Comparison of ENCODE assay signal across 9 cellular contexts in genomic region chr2:10162586-10163497, GRCh38. TPM values are rescaled to one million over a fixed set of nuclear protein-coding genes. Genes with fewer than 3 reads are reported as not detected.
DNase-seq lines count a peak whose midpoint lies in the region; ATAC-seq, FAIRE-seq and TF ChIP-seq lines count a peak whose summit lies in the region.
"Had no signal": no experiment of that assay in that cellular context is flagged by ENCODE, and none has a peak within 500 bp of the region (broad histone marks: within the 10 kb centered on the region; RNA-seq: fewer than 3 reads in every experiment).

No MANE protein-coding gene starts in this region.

- WGBS in heart left ventricle, 4 donors = 59 to 81% (median 68%) methylated on average over 13 to 18 of the region's 18 CpGs

- peak in 3 of 4 donors; percentile 36 to 66 (median 40) for ATAC-seq in heart left ventricle
- no peak for ATAC-seq in GM21737 (IDR thresholded peaks at IDR 0.05; ENCODE audit: unreplicated experiment)

- TF ChIP-seq POLR2A in heart left ventricle (IDR thresholded peaks at IDR 0.05) = no peak

- H3K4me3 ChIP-seq in heart left ventricle = no peak overlapping the region
- no peak overlapping the region for H3K4me3 ChIP-seq in foreskin fibroblast (ENCODE audit: low read depth in 1 of 2, low read length in 2 of 2)

- H3K27me3 ChIP-seq in heart left ventricle = no peaks in the 10 kb centered on the region

- TF ChIP-seq CTCF in GM12873 (IDR thresholded peaks at IDR 0.05; ENCODE audit: insufficient read depth, low read depth, low read length, missing control alignments) (peak; percentile 5), heart left ventricle (IDR thresholded peaks at IDR 0.05) (peak in 5 of 12 donors; percentile 13 to 26 (median 22)), foreskin fibroblast (IDR thresholded peaks at IDR 0.05; ENCODE audit: low read depth, low read length) (no peak)

- no peaks in the 10 kb centered on the region for H3K36me3 ChIP-seq in heart left ventricle

- H3K4me1 ChIP-seq in heart left ventricle = peaks cover 0 to 11% (median 2%) of the 10 kb centered on the region in 12 donors

- no peaks in the 10 kb centered on the region for H3K9me3 ChIP-seq in heart left ventricle

- intact Hi-C loops in heart left ventricle (cut with DNase I) = loop anchor here in 1 of 10 donors (5.0 kb wide), 1 partner anchor 144 kb away; no protein-coding TSS in a partner anchor

- no peak for FAIRE-seq in GM19239 (lab: Jason Lieb, UNC)

- DNase-seq in 8988T (peak; percentile 50), NCI-H69 (lab: John Stamatoyannopoulos, UW) (peak; percentile 86), heart left ventricle (peak in 1 of 5 donors; percentile 41), foreskin fibroblast (no peak), HCEC 1CT (no peak), GM19239 (ENCODE audit: insufficient read length, low spot score) (no peak)

- no peak overlapping the region for H3K27ac ChIP-seq in heart left ventricle

RNA-seq across cellular contexts. Expression of gene RRM2, which starts 40.3 kb away (rescaled TPM):
- 10 to 100 TPM in 1 of 9 donors, 1 to 10 TPM in 4, under 1 TPM in 3, not detected in 1; 0.09 to 32.6 (median 1.3) TPM for total RNA-seq in heart left ventricle
- polyA plus RNA-seq in heart left ventricle = under 1 TPM; 0.08 to 0.44 TPM
- polyA plus RNA-seq: CD14-positive monocyte had no signal

Comparison
In these comparisons a context has a peak if more than half of its experiments do, and no peak if none do; other contexts are left out.
1. DNase-seq: peak in 8988T (single experiment) and NCI-H69 (single experiment); none in foreskin fibroblast (0 of 2), HCEC 1CT (single experiment) and GM19239 (single experiment).